ENCODE assay signal across 18 cellular contexts in the genomic region with DNA sequence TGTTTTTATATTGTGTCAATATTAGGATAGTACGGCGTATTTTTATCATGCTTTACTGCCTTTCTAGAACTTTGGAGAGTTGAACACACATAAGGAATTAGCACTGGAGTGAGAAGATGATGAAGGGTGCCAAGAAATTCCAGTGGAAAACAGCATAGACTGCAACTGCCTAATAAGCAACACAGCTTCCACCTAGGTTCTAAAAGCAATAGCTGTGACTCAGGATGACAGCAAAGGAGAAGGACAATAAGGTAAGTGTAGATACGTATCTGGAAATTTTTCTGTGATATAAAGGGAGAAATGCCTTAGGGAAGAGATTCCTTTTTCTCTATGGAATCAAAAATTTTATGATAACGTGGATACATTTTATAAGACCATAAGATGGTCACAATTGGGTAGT. TPM values are rescaled to one million over a fixed set of nuclear protein-coding genes. Genes with fewer than 3 reads are reported as not detected.
A peak's percentile ranks its signal among the peaks of the same experiment; 100 is the strongest.
DNase-seq lines count a peak whose midpoint lies in the region; ATAC-seq and TF ChIP-seq lines count a peak whose summit lies in the region.
"Had no signal": no experiment of that assay in that cellular context is flagged by ENCODE, and none has a peak within 500 bp of the region (broad histone marks: within the 10 kb centered on the region; RNA-seq: fewer than 3 reads in every experiment).

No MANE protein-coding gene starts in this region.

- H2AK5ac ChIP-seq in neuronal stem cell (ENCODE audit: low read depth, low read length), result no peak overlapping the region

- WGBS in neuronal stem cell (ENCODE audit: extremely low coverage in 2 of 2, insufficient read length in 2 of 2, insufficient replicate concordance in 1 of 2), 2 donors, result no CpG with 5 or more reads among the region's 4 CpGs

- intact Hi-C loops in PC-3 (cut with micrococcal nuclease), result loop anchor here (10.0 kb wide), 1 partner anchor 141 kb away; no protein-coding TSS in a partner anchor

- H3K9ac ChIP-seq in PC-3 (ENCODE audit: low read length) (no peak overlapping the region), neuronal stem cell (ENCODE audit: low read depth, low read length, poor library complexity) (no peak overlapping the region)

- H3K4me1 ChIP-seq in PC-3 (ENCODE audit: insufficient read depth, low read length), result peaks cover 10% of the 10 kb centered on the region; the same call in 1 of the 2 replicates
- H3K4me1 ChIP-seq in foreskin keratinocyte, result no peaks in the 10 kb centered on the region
- H3K4me1 ChIP-seq in neuronal stem cell (ENCODE audit: control insufficient read depth in 2 of 2, insufficient read depth in 1 of 2, low read depth in 1 of 2, low read length in 2 of 2), result no peaks in the 10 kb centered on the region

- H2AFZ ChIP-seq in PC-3 (ENCODE audit: low read length) (no peak overlapping the region), neuronal stem cell (ENCODE audit: low read length) (no peak overlapping the region)
- H2AFZ ChIP-seq: GM23338 had no signal

- H2BK12ac ChIP-seq in neuronal stem cell (ENCODE audit: low read length), result no peak overlapping the region

- H3K14ac ChIP-seq in neuronal stem cell (ENCODE audit: low read length), result no peak overlapping the region

- H3K36me3 ChIP-seq in PC-3 (ENCODE audit: low read depth, low read length), result no peaks in the 10 kb centered on the region
- H3K36me3 ChIP-seq in neuronal stem cell (replicated peaks in 1 of 2; ENCODE audit: control insufficient read depth in 2 of 2, insufficient read depth in 2 of 2, low read length in 2 of 2), result no peaks in the 10 kb centered on the region

- H3K79me2 ChIP-seq in PC-3 (ENCODE audit: low read length), result no peaks in the 10 kb centered on the region

- DNase-seq in NCI-H460 (ENCODE audit: extremely low read depth, low read depth) (peak; percentile 6), PC-3 (peak; percentile 17), foreskin keratinocyte (peak in 1 of 2 donors; percentile 63), neuronal stem cell (ENCODE audit: low spot score) (no peak), HuH-7 (ENCODE audit: low spot score) (no peak), NCI-H1930 (lab: John Stamatoyannopoulos, UW) (no peak)
- DNase-seq: C1 segment of cervical spinal cord; Calu3; CD4-positive, alpha-beta memory T cell; COR-L47; DMS79; EL; GDM1; H9 had no signal

- ATAC-seq in PC-3 (peak; percentile 54), foreskin keratinocyte (peak; percentile 87)
- ATAC-seq: GM12878, GM23338, HCT116 had no signal

- no peaks in the 10 kb centered on the region for H3F3A ChIP-seq in PC-3 (ENCODE audit: low read length, unreplicated experiment)

- H3K9me3 ChIP-seq in PC-3 (ENCODE audit: low read length) (no peaks in the 10 kb centered on the region), neuronal stem cell (replicated peaks in 1 of 2; ENCODE audit: control insufficient read depth in 2 of 2, insufficient read depth in 1 of 2, low read depth in 1 of 2, low read length in 2 of 2) (no peaks in the 10 kb centered on the region)

- H2BK120ac ChIP-seq in neuronal stem cell (ENCODE audit: low read depth, low read length), result no peak overlapping the region

- no peaks in the 10 kb centered on the region for H3K79me1 ChIP-seq in neuronal stem cell (ENCODE audit: low read depth, low read length)

- H3K23ac ChIP-seq in neuronal stem cell (ENCODE audit: low read depth, low read length, poor library complexity), result no peak overlapping the region

- H3K18ac ChIP-seq in neuronal stem cell (ENCODE audit: low read length), result no peak overlapping the region

- POLR2A ChIA-PET in PC-3 (lab: Charles Lee; ENCODE audit: unreplicated experiment), result no interaction called here

- peak overlapping the region; percentile 19; the same call in 1 of the 2 replicates for H3K4me2 ChIP-seq in PC-3 (ENCODE audit: low read length)
- no peak overlapping the region for H3K4me2 ChIP-seq in neuronal stem cell (ENCODE audit: insufficient read depth, low read length, poor library complexity, severe bottlenecking)
- H3K4me2 ChIP-seq: GM23338 had no signal

- H4K8ac ChIP-seq in neuronal stem cell (ENCODE audit: low read depth, low read length), result no peak overlapping the region

- TF ChIP-seq CTCF in PC-3 (conservative IDR thresholded peaks at IDR 0.05; ENCODE audit: low read depth, low read length) (no peak), foreskin keratinocyte (conservative IDR thresholded peaks at IDR 0.05) (no peak)

- H3K27me3 ChIP-seq in PC-3 (ENCODE audit: low read length) (no peaks in the 10 kb centered on the region), foreskin keratinocyte (peaks cover 7% of the 10 kb centered on the region), neuronal stem cell (ENCODE audit: control insufficient read depth in 3 of 3, insufficient read depth in 3 of 3, low read depth in 1 of 3, low read length in 3 of 3) (peaks cover 0 to under 1% (median 0%) of the 10 kb centered on the region in 3 experiments)

- no peaks in the 10 kb centered on the region for H4K20me1 ChIP-seq in PC-3 (ENCODE audit: low read length)

- no peak overlapping the region for H3K4me3 ChIP-seq in PC-3 (ENCODE audit: low read length)
- H3K4me3 ChIP-seq in neuronal stem cell (ENCODE audit: low read length in 2 of 2), result no peak overlapping the region
- H3K4me3 ChIP-seq: GM12878, GM23338 had no signal

- H4K91ac ChIP-seq in neuronal stem cell (ENCODE audit: low read depth, low read length, poor library complexity), result no peak overlapping the region

- H3K27ac ChIP-seq in PC-3 (ENCODE audit: low read length), result no peak overlapping the region
- H3K27ac ChIP-seq in foreskin keratinocyte, result no peak overlapping the region
- H3K27ac ChIP-seq in neuronal stem cell (replicated peaks; ENCODE audit: low read length), result no peak overlapping the region

- H2BK15ac ChIP-seq in neuronal stem cell (ENCODE audit: low read length), result no peak overlapping the region

- no peaks in the 10 kb centered on the region for H3K9me2 ChIP-seq in PC-3 (replicated peaks; ENCODE audit: low read length)

- H2BK5ac ChIP-seq in neuronal stem cell (ENCODE audit: low read length), result no peak overlapping the region

- no TSS peak for BruUV-seq in PC-3 (replicated peaks; lab: Mats Ljungman, UMichigan)

- no peak overlapping the region for H3K4ac ChIP-seq in neuronal stem cell (ENCODE audit: low read length)

- CTCF ChIA-PET in PC-3 (lab: Charles Lee), result no interaction called here

RNA-seq across cellular contexts. Expression of a gene that starts 7.4 kb away (rescaled TPM):
- total RNA-seq in NCI-H460 (2014; rRNA removed; shearing (Covaris generic)), result 45.3 and 50.4 TPM in 2 replicates
- 19.2 and 20.6 TPM in 2 replicates for polyA plus RNA-seq in NCI-H460 (2014; cell fraction: nucleus; rRNA removed)
- total RNA-seq in PC-3 (2014; rRNA removed) (0.63 TPM in 1 of 2 replicates, not detected in the other), foreskin keratinocyte (0.11 and 0.58 TPM in 2 replicates)
- 0.01 TPM in 1 of 2 replicates, not detected in the other for polyA plus RNA-seq in foreskin keratinocyte
- polyA plus RNA-seq in neuronal stem cell (2013, experiment 1 of 2), result 30.8 TPM
- 30.4 TPM for polyA plus RNA-seq in neuronal stem cell (2013, experiment 2 of 2)
- total RNA-seq: A673; CD4-positive, alpha-beta memory T cell had no signal
- polyA plus RNA-seq: CD4-positive, alpha-beta memory T cell had no signal

Comparison
In these comparisons a context has a peak if more than half of its experiments do, and no peak if none do; other contexts are left out.
1. DNase-seq: peak in NCI-H460 (single experiment) and PC-3 (single experiment); none in neuronal stem cell (single experiment), HuH-7 (single experiment) and NCI-H1930 (0 of 2).
2. RNA of a gene that starts 7.4 kb away (total RNA-seq): 45.3 to 50.4 TPM in NCI-H460; 0.11 to 0.58 TPM in foreskin keratinocyte and 0.63 TPM in PC-3; every median in the first group is over 10 times any median in the second.